24 cellular contexts compared by ENCODE assay signal in genomic region chr1:86489242-86489878, GRCh38. TPM values are rescaled to one million over a fixed set of nuclear protein-coding genes. Genes with fewer than 3 reads are reported as not detected.
"Had no signal": no experiment of that assay in that cellular context is flagged by ENCODE, and none has a peak within 500 bp of the region (broad histone marks: within the 10 kb centered on the region; RNA-seq: fewer than 3 reads in every experiment).

No MANE protein-coding gene starts in this region.

- H3K4me3 ChIP-seq: SJSA1, SK-N-MC had no signal

- H3K9me3 ChIP-seq: SJSA1 had no signal

- H3K27ac ChIP-seq: SJSA1, SK-N-MC had no signal

- DNase-seq: IMR-90, Kasumi-1, KG1, MM.1S, NCI-H1092 treated with DMSO at 0.1 percent for 48 hours, NCI-H1436 treated with DMSO at 0.1 percent for 48 hours, NCI-H1694, NCI-H187 treated with DMSO at 0.1 percent for 48 hours, NCI-H2081, NCI-H2107, NCI-H226, NCI-H446, NCI-H510A, NCI-H524 treated with DMSO at 0.1 percent for 48 hours, NCI-H82, Right ventricle myocardium superior, RPMI8226, SIG-M5 had no signal

- ATAC-seq: HepG2 had no signal

- H3K4me1 ChIP-seq: SJSA1 had no signal

- H3K36me3 ChIP-seq: SJSA1 had no signal

RNA-seq across cellular contexts. Expression of gene CLCA1, which starts 20.6 kb away (rescaled TPM):
- total RNA-seq: HepG2; HT1080; IMR-90; M059J; Right ventricle myocardium superior; SJSA1; T-helper 1 cell treated with Interleukin-12 subunit alpha and Interleukin-12 subunit beta and Interleukin-4 antibody, amounts not matched to agents 30 ng/mL and 1 ng/mL, for 36 hours had no signal

RNA-seq across cellular contexts. Expression of gene CLCA4, which starts 57.5 kb away (rescaled TPM):
- total RNA-seq: HepG2; HT1080; IMR-90; M059J; Right ventricle myocardium superior; SJSA1; T-helper 1 cell treated with Interleukin-12 subunit alpha and Interleukin-12 subunit beta and Interleukin-4 antibody, amounts not matched to agents 30 ng/mL and 1 ng/mL, for 36 hours had no signal
